In genomic region chr7:98249106-98249505, GRCh38 we compare ENCODE assay signal across 1 cellular context.
TF ChIP-seq lines count a peak whose summit lies in the region.

No MANE protein-coding gene starts in this region.

TF ChIP-seq in HEK293, 187 proteins besides CTCF, POLR2A, EP300 and RAD21 (continued from another document):
- no peak for TF ChIP-seq SCRT2 (tag by site-specific recombination; IDR thresholded peaks at IDR 0.05)
